Comparison of ENCODE assay signal across 23 cellular contexts in genomic region chr22:19043111-19044085, GRCh38.
DNase-seq lines count a peak whose midpoint lies in the region; ATAC-seq, FAIRE-seq and TF ChIP-seq lines count a peak whose summit lies in the region.
"Had no signal": no experiment of that assay in that cellular context is flagged by ENCODE, and none has a peak within 500 bp of the region (broad histone marks: within the 10 kb centered on the region; RNA-seq: fewer than 3 reads in every experiment).

No MANE protein-coding gene starts in this region.

- no peaks in the 10 kb centered on the region for H3K4me1 Mint-ChIP-seq in CD8-positive, alpha-beta T cell (ENCODE audit: low read depth)
- H3K4me1 Mint-ChIP-seq in HFFc6 (ENCODE audit: low read depth), result peaks cover 18% of the 10 kb centered on the region
- H3K4me1 Mint-ChIP-seq: activated CD4-positive, alpha-beta memory T cell treated with anti-CD3 and anti-CD28 coated beads, Interleukin-2, amount 10 ng/mL, durations not matched to agents 7 days and 5 days; immature natural killer cell had no signal

- peaks cover 57% of the 10 kb centered on the region for H3K36me3 ChIP-seq in CD8-positive, alpha-beta T cell (ENCODE audit: insufficient read depth, low read length)
- peaks cover 42% of the 10 kb centered on the region for H3K36me3 ChIP-seq in bronchial epithelial cell (ENCODE audit: control insufficient read depth, insufficient read depth, low read length)

- TF ChIP-seq CTCF in CD8-positive, alpha-beta T cell (IDR thresholded peaks at IDR 0.05), result no peak
- TF ChIP-seq CTCF in HFFc6 (IDR thresholded peaks at IDR 0.05) (no peak), bronchial epithelial cell (IDR thresholded peaks at IDR 0.05; ENCODE audit: insufficient read depth, low read length, severe bottlenecking) (no peak)

- no peaks in the 10 kb centered on the region for H3K27me3 ChIP-seq in CD8-positive, alpha-beta T cell (ENCODE audit: insufficient read depth, low read length)
- H3K27me3 ChIP-seq in bronchial epithelial cell (ENCODE audit: control insufficient read depth, insufficient read depth, low read length), result no peaks in the 10 kb centered on the region
- H3K27me3 ChIP-seq: BE2C, heart right ventricle, stomach, transverse colon had no signal

- H3K36me3 Mint-ChIP-seq in CD8-positive, alpha-beta T cell, result peaks cover 93% of the 10 kb centered on the region
- H3K36me3 Mint-ChIP-seq in HFFc6 (ENCODE audit: low read depth), result peaks cover 29% of the 10 kb centered on the region

- no peaks in the 10 kb centered on the region for H3K9me3 ChIP-seq in CD8-positive, alpha-beta T cell (ENCODE audit: low read length)
- H3K9me3 ChIP-seq: BE2C, heart right ventricle, mucosa of descending colon, stomach, transverse colon had no signal

- CTCF ChIA-PET in CD8-positive, alpha-beta T cell (lab: Charles Lee), result interaction anchor here (0.6 kb wide), 1 partner anchor 174 kb away, joined by 3 read pairs; no protein-coding TSS in a partner anchor

- POLR2A ChIA-PET in CD8-positive, alpha-beta T cell (lab: Charles Lee), result no interaction called here

- no peaks in the 10 kb centered on the region for H3K9me3 Mint-ChIP-seq in CD8-positive, alpha-beta T cell
- no peaks in the 10 kb centered on the region for H3K9me3 Mint-ChIP-seq in HFFc6
- H3K9me3 Mint-ChIP-seq: activated CD4-positive, alpha-beta memory T cell treated with anti-CD3 and anti-CD28 coated beads, Interleukin-2, amount 10 ng/mL, durations not matched to agents 7 days and 5 days; activated T-cell treated with anti-CD3 and anti-CD28 coated beads, Interleukin-2, amount 50 U/mL, for 72 hours; immature natural killer cell had no signal

- intact Hi-C loops in CD8-positive, alpha-beta T cell (cut with DNase I, micrococcal nuclease), result no loop called here
- intact Hi-C loops in posterior vena cava (cut with DNase I), result loop anchor here in 1 of 2 donors (10.0 kb wide), 1 partner anchor 49 kb away; no protein-coding TSS in a partner anchor

- no peaks in the 10 kb centered on the region for H3K27me3 Mint-ChIP-seq in CD8-positive, alpha-beta T cell (ENCODE audit: low read depth)
- no peaks in the 10 kb centered on the region for H3K27me3 Mint-ChIP-seq in HFFc6 (ENCODE audit: insufficient read depth)
- H3K27me3 Mint-ChIP-seq: activated CD4-positive, alpha-beta memory T cell treated with anti-CD3 and anti-CD28 coated beads, Interleukin-2, amount 10 ng/mL, durations not matched to agents 7 days and 5 days; activated naive CD8-positive, alpha-beta T cell had no signal

- DNase-seq in CD8-positive, alpha-beta T cell, result no peak
- DNase-seq in HFFc6 (peak; percentile 57), bronchial epithelial cell (ENCODE audit: low read depth) (no peak), posterior vena cava (ENCODE audit: low spot score) (peak; percentile 16), DMS153 treated with DMSO at 0.1 percent for 48 hours (lab: John Stamatoyannopoulos, UW; ENCODE audit: unreplicated experiment) (no peak)
- no peak for DNase-seq in activated CD8-positive, alpha-beta memory T cell treated with anti-CD3 and anti-CD28 coated beads, Interleukin-2, amount 50 U/mL, for 4 hours
- DNase-seq: activated CD4-positive, alpha-beta memory T cell treated with anti-CD3 and anti-CD28 coated beads, Interleukin-2, amount 10 ng/mL, durations not matched to agents 7 days and 5 days; activated CD4-positive, CD25-positive, alpha-beta regulatory T cell; activated T-cell treated with anti-CD3 and anti-CD28 coated beads, Interleukin-2, amount 50 U/mL, for 72 hours; BE2C; heart right ventricle; immature natural killer cell; NCI-H1092 treated with DMSO at 0.1 percent for 48 hours; stimulated activated CD4-positive, alpha-beta T cell treated with anti-CD3 and anti-CD28 coated beads, Interleukin-4, amount 100 ng/mL, for 4 hours; stomach; T1000; transverse colon had no signal

- FAIRE-seq in bronchial epithelial cell (lab: Jason Lieb, UNC), result peak; percentile 32

- no peak overlapping the region for H3K4me3 Mint-ChIP-seq in CD8-positive, alpha-beta T cell
- no peak overlapping the region; the same call in 1 of the 2 replicates for H3K4me3 Mint-ChIP-seq in HFFc6
- H3K4me3 Mint-ChIP-seq: activated CD4-positive, alpha-beta memory T cell treated with anti-CD3 and anti-CD28 coated beads, Interleukin-2, amount 10 ng/mL, durations not matched to agents 7 days and 5 days; activated naive CD8-positive, alpha-beta T cell; activated T-cell treated with anti-CD3 and anti-CD28 coated beads, Interleukin-2, amount 50 U/mL, for 72 hours; immature natural killer cell had no signal

- no peak for ATAC-seq in CD8-positive, alpha-beta T cell
- no peak for ATAC-seq in HG03095 (IDR thresholded peaks at IDR 0.05; ENCODE audit: unreplicated experiment)
- ATAC-seq: activated T-cell treated with anti-CD3 and anti-CD28 coated beads, Interleukin-2, amount 50 U/mL, for 72 hours; mucosa of descending colon; SK-N-SH treated with all-trans-retinoic acid at 6 μM for 48 hours had no signal

- no peak overlapping the region for H3K27ac ChIP-seq in CD8-positive, alpha-beta T cell (ENCODE audit: low read depth, low read length)
- H3K27ac ChIP-seq: coronary artery, heart right ventricle, RWPE1, stomach, transverse colon had no signal

- H3K4me1 ChIP-seq in CD8-positive, alpha-beta T cell (ENCODE audit: insufficient read depth, low read length), result no peaks in the 10 kb centered on the region
- H3K4me1 ChIP-seq: BE2C, heart right ventricle, stomach, transverse colon had no signal

- H3K27ac Mint-ChIP-seq in CD8-positive, alpha-beta T cell, result peak overlapping the region; percentile 13
- H3K27ac Mint-ChIP-seq in HFFc6, result peak overlapping the region; percentile 38; the same call in 1 of the 2 replicates
- H3K27ac Mint-ChIP-seq: activated CD4-positive, alpha-beta memory T cell treated with anti-CD3 and anti-CD28 coated beads, Interleukin-2, amount 10 ng/mL, durations not matched to agents 7 days and 5 days; activated T-cell treated with anti-CD3 and anti-CD28 coated beads, Interleukin-2, amount 50 U/mL, for 72 hours had no signal

- no peak overlapping the region for H3K4me3 ChIP-seq in CD8-positive, alpha-beta T cell (ENCODE audit: low read depth, low read length)
- H3K4me3 ChIP-seq in bronchial epithelial cell (ENCODE audit: low read depth, low read length), result no peak overlapping the region
- H3K4me3 ChIP-seq: coronary artery, heart right ventricle, mucosa of descending colon, stomach, transverse colon had no signal

Comparison
In these comparisons a context has a peak if more than half of its experiments do, and no peak if none do; other contexts are left out.
1. DNase-seq: peak in HFFc6 (single experiment) and posterior vena cava (single experiment); none in CD8-positive, alpha-beta T cell (0 of 7), bronchial epithelial cell (single experiment), activated CD8-positive, alpha-beta memory T cell treated with anti-CD3 and anti-CD28 coated beads, Interleukin-2, amount 50 U/mL, for 4 hours (single experiment) and DMS153 treated with DMSO at 0.1 percent for 48 hours (single experiment).